ENCODE assay signal across 9 cellular contexts in the genomic region with DNA sequence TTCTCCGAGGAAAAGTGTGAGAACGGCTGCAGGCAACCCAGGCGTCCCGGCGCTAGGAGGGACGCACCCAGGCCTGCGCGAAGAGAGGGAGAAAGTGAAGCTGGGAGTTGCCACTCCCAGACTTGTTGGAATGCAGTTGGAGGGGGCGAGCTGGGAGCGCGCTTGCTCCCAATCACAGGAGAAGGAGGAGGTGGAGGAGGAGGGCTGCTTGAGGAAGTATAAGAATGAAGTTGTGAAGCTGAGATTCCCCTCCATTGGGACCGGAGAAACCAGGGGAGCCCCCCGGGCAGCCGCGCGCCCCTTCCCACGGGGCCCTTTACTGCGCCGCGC. TPM values are rescaled to one million over a fixed set of nuclear protein-coding genes. Genes with fewer than 3 reads are reported as not detected.
DNase-seq lines count a peak whose midpoint lies in the region; ATAC-seq, FAIRE-seq and TF ChIP-seq lines count a peak whose summit lies in the region.
"Had no signal": no experiment of that assay in that cellular context is flagged by ENCODE, and none has a peak within 500 bp of the region (broad histone marks: within the 10 kb centered on the region; RNA-seq: fewer than 3 reads in every experiment).

TSS of gene ERBB2 (plus strand) at position 247 of the 330 bp plus-strand sequence. CDS start 175 bp downstream, outside the sequence.

- H3K4me3 ChIP-seq in heart right ventricle: peak within 1 kb of the TSS; percentile 70 to 99 (median 82)
- peak within 1 kb of the TSS; percentile 79 to 93 (median 86) for H3K4me3 ChIP-seq in pancreas
- H3K4me3 ChIP-seq: K562 had no signal

- intact Hi-C loops in heart right ventricle (cut with DNase I) (no loop called here), pancreas (cut with DNase I) (no loop called here)

- no peak for FAIRE-seq in pancreas (lab: Jason Lieb, UNC)
- FAIRE-seq: K562 had no signal

- H3K36me3 ChIP-seq in heart right ventricle (no peaks in the 10 kb centered on the region), pancreas (no peaks in the 10 kb centered on the region)

- H3K36me3 Mint-ChIP-seq in activated naive CD8-positive, alpha-beta T cell treated with anti-CD3 and anti-CD28 coated beads, Interleukin-2, amount 10 ng/mL, durations not matched to agents 7 days and 5 days: peaks cover 4% of the 10 kb centered on the region

- no peak for TF ChIP-seq CTCF in heart right ventricle (IDR thresholded peaks at IDR 0.05)
- no peak for TF ChIP-seq CTCF in pancreas (IDR thresholded peaks at IDR 0.05)

- no peaks in the 10 kb centered on the region for H3K9me3 Mint-ChIP-seq in activated naive CD8-positive, alpha-beta T cell treated with anti-CD3 and anti-CD28 coated beads, Interleukin-2, amount 10 ng/mL, durations not matched to agents 7 days and 5 days

- H3K9me3 ChIP-seq in heart right ventricle (no peaks in the 10 kb centered on the region), pancreas (no peaks in the 10 kb centered on the region)

- WGBS in heart right ventricle, 2 donors: 0 to 2% methylated on average over 20 of the region's 20 CpGs
- WGBS in pancreas, 2 donors: 0 to 2% methylated on average over 19 to 20 of the region's 20 CpGs

- H3K27me3 Mint-ChIP-seq in activated naive CD8-positive, alpha-beta T cell treated with anti-CD3 and anti-CD28 coated beads, Interleukin-2, amount 10 ng/mL, durations not matched to agents 7 days and 5 days: peaks cover 44% of the 10 kb centered on the region

- H3K27ac ChIP-seq in heart right ventricle (peak within 1 kb of the TSS; percentile 78 to 96 (median 89)), pancreas (peak within 1 kb of the TSS; percentile 83 to 93 (median 92))

- H3K27me3 ChIP-seq in heart right ventricle (peaks cover 0 to 33% (median 0%) of the 10 kb centered on the region in 7 donors), pancreas (no peaks in the 10 kb centered on the region)

- ATAC-seq in activated naive CD8-positive, alpha-beta T cell treated with anti-CD3 and anti-CD28 coated beads, Interleukin-2, amount 10 ng/mL, durations not matched to agents 7 days and 5 days (ENCODE audit: low read depth): no peak
- peak; percentile 74 to 92 (median 88) for ATAC-seq in heart right ventricle
- ATAC-seq in pancreas: peak; percentile 72 to 86 (median 80)
- ATAC-seq: K562 had no signal

- DNase-seq in GM04504 (ENCODE audit: low read depth): peak; percentile 52
- DNase-seq in activated naive CD8-positive, alpha-beta T cell treated with anti-CD3 and anti-CD28 coated beads, Interleukin-2, amount 10 ng/mL, durations not matched to agents 7 days and 5 days: no peak
- DNase-seq in heart right ventricle: peak; percentile 61 to 77
- DNase-seq in pancreas: peak; percentile 69 to 87 (median 72)
- DNase-seq in NCI-H2081 (lab: John Stamatoyannopoulos, UW): no peak
- no peak for DNase-seq in SHP77 treated with DMSO at 0.1 percent for 48 hours (lab: John Stamatoyannopoulos, UW)
- DNase-seq in NOMO-1 treated with dmso at 0.1 percent for 144 hours (lab: John Stamatoyannopoulos, UW; ENCODE audit: unreplicated experiment): no peak
- DNase-seq in SHP77 (lab: John Stamatoyannopoulos, UW): no peak

- H3K4me1 Mint-ChIP-seq in activated naive CD8-positive, alpha-beta T cell treated with anti-CD3 and anti-CD28 coated beads, Interleukin-2, amount 10 ng/mL, durations not matched to agents 7 days and 5 days: peaks cover 8% of the 10 kb centered on the region

- H3K27ac Mint-ChIP-seq in activated naive CD8-positive, alpha-beta T cell treated with anti-CD3 and anti-CD28 coated beads, Interleukin-2, amount 10 ng/mL, durations not matched to agents 7 days and 5 days: no peak within 1 kb of the TSS

- peak within 1 kb of the TSS; percentile 61 for H3K4me3 Mint-ChIP-seq in activated naive CD8-positive, alpha-beta T cell treated with anti-CD3 and anti-CD28 coated beads, Interleukin-2, amount 10 ng/mL, durations not matched to agents 7 days and 5 days

- H3K4me1 ChIP-seq in heart right ventricle (peaks cover 4 to 47% (median 31%) of the 10 kb centered on the region in 9 donors), pancreas (peaks cover 9 to 31% (median 20%) of the 10 kb centered on the region in 3 donors)

- POLR2A ChIA-PET in activated naive CD8-positive, alpha-beta T cell treated with anti-CD3 and anti-CD28 coated beads, Interleukin-2, amount 10 ng/mL, durations not matched to agents 7 days and 5 days (lab: Charles Lee): interaction anchor here (1.1 kb wide), 1 partner anchor 12 kb away, joined by 3 read pairs; the partner anchor contains the start of gene PGAP3

RNA-seq across cellular contexts. Expression of gene ERBB2, which starts in this region (rescaled TPM):
- total RNA-seq in activated naive CD8-positive, alpha-beta T cell treated with anti-CD3 and anti-CD28 coated beads, Interleukin-2, amount 10 ng/mL, durations not matched to agents 7 days and 5 days: 1 to 10 TPM; 6.4 to 6.6 TPM
- total RNA-seq in heart right ventricle: 10 to 100 TPM; 53.9 to 89.1 (median 68.1) TPM
- 10 to 100 TPM; 40.3 to 41.2 TPM for polyA plus RNA-seq in heart right ventricle
- 10 to 100 TPM; 38.7 to 78.9 (median 45.0) TPM for total RNA-seq in pancreas
- 10 to 100 TPM; 37.2 to 44.3 TPM for polyA plus RNA-seq in pancreas

Comparison
In these comparisons a context has a peak if more than half of its experiments do, and no peak if none do; other contexts are left out.
1. RNA of gene ERBB2 (total RNA-seq): 53.9 to 89.1 TPM in heart right ventricle and 38.7 to 78.9 TPM in pancreas; 6.4 to 6.6 TPM in activated naive CD8-positive, alpha-beta T cell treated with anti-CD3 and anti-CD28 coated beads, Interleukin-2, amount 10 ng/mL, durations not matched to agents 7 days and 5 days; every median in the first group is over 4 times any median in the second.
2. DNase-seq: peak in GM04504 (single experiment), heart right ventricle (2 of 2) and pancreas (6 of 6); none in activated naive CD8-positive, alpha-beta T cell treated with anti-CD3 and anti-CD28 coated beads, Interleukin-2, amount 10 ng/mL, durations not matched to agents 7 days and 5 days (single experiment), NCI-H2081 (0 of 2), SHP77 treated with DMSO at 0.1 percent for 48 hours (single experiment), NOMO-1 treated with dmso at 0.1 percent for 144 hours (single experiment) and SHP77 (0 of 2).